Comparison of ENCODE assay signal across 8 cellular contexts in the genomic region with DNA sequence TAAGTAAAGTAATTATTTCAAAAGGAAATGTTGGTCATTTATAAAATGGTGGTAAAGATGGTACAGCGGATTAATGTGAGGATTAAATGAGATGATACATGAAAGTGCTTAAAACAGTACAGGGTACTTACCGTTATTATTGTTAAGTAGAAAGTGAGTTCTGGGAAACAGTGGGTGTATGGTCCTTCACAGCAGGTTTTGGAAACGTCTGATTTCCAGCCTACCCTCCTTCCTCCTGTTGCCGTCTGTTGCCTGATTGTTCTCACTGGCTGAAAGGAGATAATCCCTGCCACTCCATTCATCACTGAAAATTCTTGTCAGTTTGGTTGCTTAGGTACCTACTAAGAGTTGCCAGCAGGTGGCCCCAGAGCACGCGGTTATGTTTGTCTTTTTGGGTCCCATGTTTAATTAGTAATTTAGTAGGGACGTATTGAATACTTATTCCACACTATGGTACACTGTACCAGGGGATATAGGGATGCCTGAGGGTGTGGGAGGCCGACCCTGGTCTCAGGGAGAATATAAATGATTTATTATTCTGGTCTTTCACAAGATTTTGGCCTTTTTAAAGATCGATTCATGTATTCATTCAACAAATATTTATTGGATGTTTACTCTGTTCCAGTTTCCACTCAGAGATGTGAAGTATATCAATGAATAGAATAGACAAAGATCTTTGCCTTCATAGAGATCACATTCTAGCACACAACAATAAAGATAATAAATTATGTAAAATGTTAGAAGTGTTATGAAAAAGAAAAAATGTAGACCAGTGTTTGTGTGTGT. TPM values are rescaled to one million over a fixed set of nuclear protein-coding genes. Genes with fewer than 3 reads are reported as not detected.
DNase-seq lines count a peak whose midpoint lies in the region; ATAC-seq, FAIRE-seq and TF ChIP-seq lines count a peak whose summit lies in the region.

No MANE protein-coding gene starts in this region.

- intact Hi-C loops in heart right ventricle (cut with DNase I): loop anchor here (1.0 to 10.0 kb wide), 9 partner anchors 48 to 269 kb away; no protein-coding TSS in a partner anchor

- no peaks in the 10 kb centered on the region for H3K9me3 Mint-ChIP-seq in activated naive CD8-positive, alpha-beta T cell (ENCODE audit: low read depth)

- peaks cover 0 to 15% (median 0%) of the 10 kb centered on the region in 9 donors for H3K4me1 ChIP-seq in heart right ventricle

- peak overlapping the region; percentile 89 for H3K4me3 Mint-ChIP-seq in activated naive CD8-positive, alpha-beta T cell

- no peak overlapping the region for H3K4me3 ChIP-seq in Jurkat, Clone E6-1 (ENCODE audit: low read length)
- peak overlapping the region in 8 of 10 donors; percentile 57 to 69 (median 61) for H3K4me3 ChIP-seq in heart right ventricle

- peak overlapping the region in 4 of 10 donors; percentile 52 to 69 (median 60) for H3K27ac ChIP-seq in heart right ventricle

- H3K27me3 Mint-ChIP-seq in activated naive CD8-positive, alpha-beta T cell: no peaks in the 10 kb centered on the region

- WGBS in heart right ventricle, 2 donors: 18 to 25% methylated on average over 9 of the region's 9 CpGs

- FAIRE-seq in urothelium cell line (lab: Jason Lieb, UNC): peak; percentile 17

- peak overlapping the region; percentile 66 for H3K27ac Mint-ChIP-seq in activated naive CD8-positive, alpha-beta T cell

- ATAC-seq in heart right ventricle (peak in 7 of 8 donors; percentile 46 to 75 (median 68)), HG03139 (IDR thresholded peaks at IDR 0.05; ENCODE audit: unreplicated experiment) (no peak)

- H3K36me3 ChIP-seq in heart right ventricle: no peaks in the 10 kb centered on the region

- peaks cover 0 to 7% (median 0%) of the 10 kb centered on the region in 11 donors for H3K9me3 ChIP-seq in heart right ventricle

- peak; percentile 42 to 80 (median 77) for TF ChIP-seq CTCF in heart right ventricle (IDR thresholded peaks at IDR 0.05)

- peaks cover 6% of the 10 kb centered on the region for H3K4me1 Mint-ChIP-seq in activated naive CD8-positive, alpha-beta T cell (ENCODE audit: low read depth)

- H3K36me3 Mint-ChIP-seq in activated naive CD8-positive, alpha-beta T cell: no peaks in the 10 kb centered on the region

- H3K27me3 ChIP-seq in heart right ventricle: peaks cover 0 to 28% (median 0%) of the 10 kb centered on the region in 7 donors

- DNase-seq in EL (peak; percentile 74), SKM-1 treated with dmso at 0.1 percent for 144 hours (lab: John Stamatoyannopoulos, UW; ENCODE audit: unreplicated experiment) (peak; percentile 79), heart right ventricle (peak; percentile 45 to 54), renal cortical epithelial cell (ENCODE audit: low read depth) (peak; percentile 63), urothelium cell line (ENCODE audit: low spot score) (peak; percentile 61)
- peak; percentile 62 for DNase-seq in Jurkat, Clone E6-1 (ENCODE audit: low read depth, low spot score)

RNA-seq across cellular contexts. Expression of a gene that starts 30.8 kb away (rescaled TPM):
- polyA plus RNA-seq in Jurkat, Clone E6-1 (2012; ENCODE audit: insufficient read depth, insufficient read length): not detected
- not detected for total RNA-seq in heart right ventricle
- not detected for polyA plus RNA-seq in heart right ventricle
- 0.10 TPM in 1 of 2 replicates, not detected in the other for total RNA-seq in renal cortical epithelial cell

RNA-seq across cellular contexts. Expression of a gene that starts 34.1 kb away (rescaled TPM):
- not detected for polyA plus RNA-seq in Jurkat, Clone E6-1 (2012; ENCODE audit: insufficient read depth, insufficient read length)
- total RNA-seq in heart right ventricle (not detected), renal cortical epithelial cell (under 0.01 TPM in 2 replicates)
- polyA plus RNA-seq in heart right ventricle: under 1 TPM in 1 of 2 donors, not detected in 1; 0.07 TPM
